ENCODE assay signal across 13 cellular contexts in the genomic region with DNA sequence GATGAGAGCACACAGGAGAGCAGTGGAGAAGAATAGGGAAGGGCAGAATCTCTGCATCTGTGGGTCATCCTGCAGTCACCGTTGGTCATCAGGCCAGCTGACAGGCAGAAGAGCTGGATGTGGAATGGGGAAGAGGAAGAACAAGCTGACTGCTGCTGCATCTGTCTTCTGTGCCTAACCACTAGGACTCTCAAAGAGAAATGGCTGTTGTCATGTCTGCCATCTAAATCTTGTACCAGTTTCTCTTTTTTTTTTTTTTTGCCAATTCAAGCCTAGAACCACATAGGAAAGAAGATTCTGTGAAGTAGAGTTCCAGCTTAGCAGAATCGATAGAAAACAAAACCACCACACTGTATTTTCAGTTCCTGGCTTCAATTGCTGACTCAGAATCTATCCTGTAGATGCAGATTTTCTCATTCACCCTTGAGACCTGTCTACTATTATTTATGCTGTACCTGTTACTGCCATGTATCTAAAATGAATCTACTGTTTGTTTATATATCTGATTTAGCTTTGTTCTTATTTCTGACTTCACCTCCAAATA.
A peak's percentile ranks its signal among the peaks of the same experiment; 100 is the strongest.
DNase-seq lines count a peak whose midpoint lies in the region; ATAC-seq and TF ChIP-seq lines count a peak whose summit lies in the region.
"Had no signal": no experiment of that assay in that cellular context is flagged by ENCODE, and none has a peak within 500 bp of the region (broad histone marks: within the 10 kb centered on the region; RNA-seq: fewer than 3 reads in every experiment).

No MANE protein-coding gene starts in this region.

- ATAC-seq in GM19452 (IDR thresholded peaks at IDR 0.05; ENCODE audit: unreplicated experiment) = peak; percentile 96
- peak; percentile 94 for ATAC-seq in HG02938 (IDR thresholded peaks at IDR 0.05; ENCODE audit: unreplicated experiment)
- ATAC-seq in IMR-90 (ENCODE audit: low read depth) = no peak

- H3K4ac ChIP-seq in IMR-90 (ENCODE audit: low read depth, low read length) = no peak overlapping the region

- DNase-seq in GM13977 (ENCODE audit: low spot score) (peak; percentile 4), IMR-90 (no peak), NCI-H1417 treated with DMSO at 0.1 percent for 48 hours (lab: John Stamatoyannopoulos, UW) (no peak), middle frontal gyrus (ENCODE audit: extremely low spot score, low spot score) (no peak), SIG-M5 treated with dmso at 0.1 percent for 504 hours (lab: John Stamatoyannopoulos, UW; ENCODE audit: unreplicated experiment) (no peak), cerebellar cortex (ENCODE audit: low spot score) (no peak)
- DNase-seq: activated CD4-positive, alpha-beta T cell treated with anti-CD3 and anti-CD28 coated beads, Interleukin-2, amount 10 ng/mL, durations not matched to agents 24 days and 14 days; activated naive CD8-positive, alpha-beta T cell treated with anti-CD3 and anti-CD28 coated beads for 36 hours; NCI-H187; Peyer's patch had no signal

- H2AK9ac ChIP-seq in IMR-90 (replicated peaks; ENCODE audit: low read depth, low read length, poor library complexity) = no peak overlapping the region

- H3K27ac ChIP-seq in IMR-90 (ENCODE audit: insufficient read depth, low read length) = no peak overlapping the region
- H3K27ac ChIP-seq: Peyer's patch, skin epidermis had no signal

- dilution Hi-C loops in IMR-90 (cut with HindIII; ENCODE audit: low sequenced_read_pairs, unreplicated experiment) = no loop called here

- H2BK120ac ChIP-seq in IMR-90 (ENCODE audit: low read depth, low read length) = no peak overlapping the region

- no peak overlapping the region for H3K56ac ChIP-seq in IMR-90 (ENCODE audit: extremely low read depth, insufficient read depth, low read length)

- H4K8ac ChIP-seq in IMR-90 (ENCODE audit: low read depth in 2 of 2, low read length in 2 of 2) = no peak overlapping the region

- no peak overlapping the region for H2AFZ ChIP-seq in IMR-90 (replicated peaks; ENCODE audit: low read length, poor library complexity)

- H3K18ac ChIP-seq in IMR-90 (ENCODE audit: low read depth, low read length) = no peak overlapping the region

- H2BK15ac ChIP-seq in IMR-90 (ENCODE audit: low read depth, low read length) = no peak overlapping the region

- peak overlapping the region; percentile 69 for H4K5ac ChIP-seq in IMR-90 (ENCODE audit: low read depth, low read length)

- BruUV-seq in IMR-90 (replicated peaks; lab: Mats Ljungman, UMichigan) = no TSS peak

- CTCF ChIA-PET in IMR-90 (lab: Yijun Ruan, JAX) = interaction anchor here (0.6 kb wide), 1 partner anchor 346 kb away, joined by 4 read pairs; no protein-coding TSS in a partner anchor

- in situ Hi-C loops in GM13977 (cut with MboI; ENCODE audit: low pct_unique_long_range_greater_than_20kb, low sequenced_read_pairs, unreplicated experiment) = no loop called here
- in situ Hi-C loops in IMR-90 (cut with MboI; ENCODE audit: low sequenced_read_pairs) = no loop called here

- no peaks in the 10 kb centered on the region for H4K20me1 ChIP-seq in IMR-90 (ENCODE audit: insufficient read depth, low read length)

- no peak for TF ChIP-seq RAD21 in IMR-90 (IDR thresholded peaks at IDR 0.05; ENCODE audit: low read length)

- POLR2A ChIA-PET in IMR-90 (lab: Charles Lee; ENCODE audit: unreplicated experiment) = no interaction called here

- H4K91ac ChIP-seq in IMR-90 (ENCODE audit: insufficient read depth, low read depth, low read length) = no peak overlapping the region

- no peaks in the 10 kb centered on the region for H3K79me1 ChIP-seq in IMR-90 (ENCODE audit: low read depth in 1 of 2, low read length in 2 of 2)

- no peaks in the 10 kb centered on the region for H3K27me3 ChIP-seq in IMR-90 (ENCODE audit: control insufficient read depth, insufficient read depth, low read length)
- H3K27me3 ChIP-seq: Peyer's patch had no signal

- no peaks in the 10 kb centered on the region; the same call in 1 of the 2 replicates for H3K9me3 ChIP-seq in IMR-90 (ENCODE audit: control insufficient read depth, insufficient read depth, low read length)
- H3K9me3 ChIP-seq: Peyer's patch had no signal

- no CpG with 5 or more reads among the region's 2 CpGs for WGBS in IMR-90 (ENCODE audit: extremely low coverage in 2 of 2, insufficient read length in 1 of 2), 2 experiments

- no peak for TF ChIP-seq CTCF in GM13977 (IDR thresholded peaks at IDR 0.05; ENCODE audit: extremely low read depth, insufficient read depth, missing control alignments)
- no peak for TF ChIP-seq CTCF in IMR-90 (conservative IDR thresholded peaks at IDR 0.05; ENCODE audit: low read depth, low read length)

- no peak overlapping the region for H3K14ac ChIP-seq in IMR-90 (replicated peaks; ENCODE audit: low read depth, low read length)

- no peak overlapping the region for H2AK5ac ChIP-seq in IMR-90 (ENCODE audit: low read depth, low read length)

- intact Hi-C loops in IMR-90 (cut with micrococcal nuclease) = no loop called here

- H3K9me1 ChIP-seq in IMR-90 (ENCODE audit: insufficient read depth, low read length) = no peaks in the 10 kb centered on the region

- H3K4me3 ChIP-seq in IMR-90 (ENCODE audit: insufficient read depth, low read depth, low read length) = no peak overlapping the region
- H3K4me3 ChIP-seq: Peyer's patch, skin epidermis had no signal

- H3K9ac ChIP-seq in IMR-90 (ENCODE audit: low read depth, low read length) = no peak overlapping the region

- H3K4me2 ChIP-seq in IMR-90 (ENCODE audit: low read depth, low read length) = no peak overlapping the region

- H2BK5ac ChIP-seq in IMR-90 (ENCODE audit: low read depth, low read length, poor library complexity, severe bottlenecking) = no peak overlapping the region

- no peak overlapping the region for H3K23ac ChIP-seq in IMR-90 (ENCODE audit: low read depth, low read length)

- no peak overlapping the region for H2BK20ac ChIP-seq in IMR-90 (ENCODE audit: low read depth, low read length)

- no peak for TF ChIP-seq POLR2A in IMR-90 (IDR thresholded peaks at IDR 0.05; ENCODE audit: low read depth, low read length)

- H3K4me1 ChIP-seq in IMR-90 (ENCODE audit: control insufficient read depth, insufficient read depth, low read length) = no peaks in the 10 kb centered on the region
- H3K4me1 ChIP-seq: Peyer's patch had no signal

- H3K36me3 ChIP-seq in IMR-90 (ENCODE audit: control insufficient read depth, insufficient read depth, low read length) = no peaks in the 10 kb centered on the region
- H3K36me3 ChIP-seq: Peyer's patch had no signal

TF ChIP-seq in IMR-90, 13 proteins besides CTCF, POLR2A, EP300 and RAD21:
- TF ChIP-seq CEBPB (IDR thresholded peaks at IDR 0.05; ENCODE audit: low read depth, low read length) (no peak), SMC3 (IDR thresholded peaks at IDR 0.05; ENCODE audit: low read depth, low read length) (no peak), BHLHE40 (IDR thresholded peaks at IDR 0.05; ENCODE audit: low read depth, low read length) (no peak), CHD1 (IDR thresholded peaks at IDR 0.05; ENCODE audit: low read depth, low read length) (no peak), USF2 (IDR thresholded peaks at IDR 0.05; ENCODE audit: low read depth, low read length) (no peak), FOS (IDR thresholded peaks at IDR 0.05; ENCODE audit: low read depth, low read length) (no peak), MAZ (IDR thresholded peaks at IDR 0.05; ENCODE audit: borderline replicate concordance, low read depth, low read length) (no peak), RCOR1 (IDR thresholded peaks at IDR 0.05; ENCODE audit: insufficient replicate concordance, low read length) (no peak), MAFK (IDR thresholded peaks at IDR 0.05; ENCODE audit: low read depth, low read length) (no peak)
- TF ChIP-seq, protein P1, sequence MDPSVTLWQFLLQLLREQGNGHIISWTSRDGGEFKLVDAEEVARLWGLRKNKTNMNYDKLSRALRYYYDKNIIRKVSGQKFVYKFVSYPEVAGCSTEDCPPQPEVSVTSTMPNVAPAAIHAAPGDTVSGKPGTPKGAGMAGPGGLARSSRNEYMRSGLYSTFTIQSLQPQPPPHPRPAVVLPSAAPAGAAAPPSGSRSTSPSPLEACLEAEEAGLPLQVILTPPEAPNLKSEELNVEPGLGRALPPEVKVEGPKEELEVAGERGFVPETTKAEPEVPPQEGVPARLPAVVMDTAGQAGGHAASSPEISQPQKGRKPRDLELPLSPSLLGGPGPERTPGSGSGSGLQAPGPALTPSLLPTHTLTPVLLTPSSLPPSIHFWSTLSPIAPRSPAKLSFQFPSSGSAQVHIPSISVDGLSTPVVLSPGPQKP (IDR thresholded peaks at IDR 0.05; ENCODE audit: borderline replicate concordance, low read depth, low read length) = no peak
